6 cellular contexts compared by ENCODE assay signal in the genomic region with DNA sequence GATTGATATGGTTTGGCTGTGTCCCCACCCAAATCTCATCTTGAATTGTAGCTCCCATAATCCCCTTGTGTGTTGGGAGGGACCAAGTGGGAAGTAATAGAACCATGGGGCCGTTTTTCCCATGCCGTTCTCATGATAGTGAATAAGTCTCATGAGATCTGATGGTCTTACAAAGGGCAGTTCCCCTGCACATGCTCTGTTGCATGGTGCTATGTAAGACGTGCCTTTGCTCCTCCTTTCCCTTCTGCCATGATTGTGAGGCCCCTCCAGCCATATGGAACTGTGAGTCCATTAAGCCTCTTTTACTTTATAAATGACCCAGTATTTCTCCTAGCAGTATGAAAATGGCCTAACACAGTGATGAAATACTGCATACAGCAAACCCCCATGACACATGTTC.
"Had no signal": no experiment of that assay in that cellular context is flagged by ENCODE, and none has a peak within 500 bp of the region (broad histone marks: within the 10 kb centered on the region; RNA-seq: fewer than 3 reads in every experiment).

No MANE protein-coding gene starts in this region.

- DNase-seq: IMR-90, KBM-7, KG1 had no signal

- H3K27ac ChIP-seq: HL-60 had no signal

- FAIRE-seq: HepG2, HTR-8/SVneo had no signal

- ATAC-seq: HepG2 had no signal
